8 cellular contexts compared by ENCODE assay signal in the genomic region with DNA sequence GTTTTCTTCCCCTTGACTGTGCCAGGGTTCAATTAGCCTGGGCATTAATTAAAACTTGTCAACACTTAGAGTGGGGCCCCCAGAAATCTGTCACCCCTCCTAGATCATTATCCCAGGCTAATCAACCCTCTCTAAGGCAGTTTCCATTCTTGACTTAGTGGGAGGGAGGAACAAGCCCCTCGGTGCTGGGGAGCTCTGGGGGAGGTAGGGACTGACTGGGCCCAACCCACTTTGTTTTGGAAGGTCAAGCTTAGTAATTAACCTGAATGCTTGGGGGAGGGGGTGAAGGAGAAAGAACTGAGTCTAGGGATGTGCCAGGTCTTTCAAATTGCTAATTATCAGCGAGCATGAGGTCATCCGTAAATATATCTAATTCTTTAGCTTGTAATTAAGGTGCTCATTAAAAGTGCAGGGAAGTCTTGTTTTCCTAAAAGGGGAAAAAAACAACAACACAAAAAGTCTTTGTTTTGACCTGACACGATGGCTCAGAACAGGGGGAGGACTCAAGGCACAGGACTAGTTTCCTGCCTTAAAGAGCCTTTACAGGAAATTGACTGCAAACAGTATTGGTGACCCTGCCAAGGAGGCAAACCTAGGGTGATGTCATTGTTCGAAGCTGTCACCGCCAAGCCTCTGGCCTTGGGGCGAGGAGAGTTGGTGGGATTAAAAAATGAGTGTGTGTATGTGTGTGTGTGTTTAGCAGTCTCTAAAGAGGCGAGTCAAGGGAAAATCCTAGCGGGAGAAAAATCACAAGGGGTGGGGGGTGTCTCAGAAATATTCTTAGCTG. TPM values are rescaled to one million over a fixed set of nuclear protein-coding genes. Genes with fewer than 3 reads are reported as not detected.
DNase-seq lines count a peak whose midpoint lies in the region; ATAC-seq and TF ChIP-seq lines count a peak whose summit lies in the region.

No MANE protein-coding gene starts in this region.

- H3K4me1 ChIP-seq in ovary (ENCODE audit: insufficient read depth) = peaks cover 47% of the 10 kb centered on the region

- TF ChIP-seq EP300 in ovary (IDR thresholded peaks at IDR 0.05) = no peak

- H3K9me3 ChIP-seq in ovary = no peaks in the 10 kb centered on the region

- H3K36me3 Mint-ChIP-seq in activated CD8-positive, alpha-beta T cell treated with anti-CD3 and anti-CD28 coated beads, Interleukin-2, amount 10 ng/mL, durations not matched to agents 7 days and 5 days (ENCODE audit: low read depth) = peaks cover 51% of the 10 kb centered on the region

- H3K4me3 Mint-ChIP-seq in activated CD8-positive, alpha-beta T cell treated with anti-CD3 and anti-CD28 coated beads, Interleukin-2, amount 10 ng/mL, durations not matched to agents 7 days and 5 days = peak overlapping the region; percentile 16

- WGBS in ovary, 3 donors = 23 to 31% (median 24%) methylated on average over 9 of the region's 9 CpGs

- no peaks in the 10 kb centered on the region for H3K36me3 ChIP-seq in ovary

- intact Hi-C loops in ovary (cut with DNase I) = no loop called here

- H3K27me3 ChIP-seq in ovary = no peaks in the 10 kb centered on the region

- no peaks in the 10 kb centered on the region for H3K9me3 Mint-ChIP-seq in activated CD8-positive, alpha-beta T cell treated with anti-CD3 and anti-CD28 coated beads, Interleukin-2, amount 10 ng/mL, durations not matched to agents 7 days and 5 days (ENCODE audit: insufficient read depth)

- TF ChIP-seq CTCF in ovary (IDR thresholded peaks at IDR 0.05) = no peak

- H3K4me3 ChIP-seq in ovary = no peak overlapping the region

- H3K4me1 Mint-ChIP-seq in activated CD8-positive, alpha-beta T cell treated with anti-CD3 and anti-CD28 coated beads, Interleukin-2, amount 10 ng/mL, durations not matched to agents 7 days and 5 days (ENCODE audit: low read depth) = peaks cover 96% of the 10 kb centered on the region

- peak overlapping the region; percentile 82 for H3K27ac Mint-ChIP-seq in activated CD8-positive, alpha-beta T cell treated with anti-CD3 and anti-CD28 coated beads, Interleukin-2, amount 10 ng/mL, durations not matched to agents 7 days and 5 days

- CTCF ChIA-PET in activated CD8-positive, alpha-beta T cell treated with anti-CD3 and anti-CD28 coated beads, Interleukin-2, amount 10 ng/mL, durations not matched to agents 7 days and 5 days (lab: Charles Lee) = interaction anchor here (0.8 to 2.8 kb wide), 5 partner anchors 11 to 264 kb away, joined by 3 to 14 read pairs (median 3); partner anchors contain the start of genes FAM98C and SARS2

- no peaks in the 10 kb centered on the region for H3K27me3 Mint-ChIP-seq in activated CD8-positive, alpha-beta T cell treated with anti-CD3 and anti-CD28 coated beads, Interleukin-2, amount 10 ng/mL, durations not matched to agents 7 days and 5 days (ENCODE audit: low read depth)

- peak overlapping the region; percentile 61 to 66 for H3K27ac ChIP-seq in ovary

- peak; percentile 72 for ATAC-seq in activated CD8-positive, alpha-beta T cell treated with anti-CD3 and anti-CD28 coated beads, Interleukin-2, amount 10 ng/mL, durations not matched to agents 7 days and 5 days

- POLR2A ChIA-PET in activated CD8-positive, alpha-beta T cell treated with anti-CD3 and anti-CD28 coated beads, Interleukin-2, amount 10 ng/mL, durations not matched to agents 7 days and 5 days (lab: Charles Lee) = interaction anchor here (0.6 to 1.1 kb wide), 2 partner anchors 10 to 266 kb away, joined by 3 read pairs; no protein-coding TSS in a partner anchor

- DNase-seq in COLO829 (ENCODE audit: low spot score) (peak; percentile 53), HK-2 (ENCODE audit: unreplicated experiment) (peak; percentile 71), fibroblast of the conjunctiva (ENCODE audit: low read depth) (peak; percentile 61), ovary (peak in 1 of 5 donors; percentile 59), NCI-H1092 (lab: John Stamatoyannopoulos, UW) (no peak), NCI-H146 (lab: John Stamatoyannopoulos, UW) (no peak), NCI-H146 treated with DMSO at 0.1 percent for 48 hours (lab: John Stamatoyannopoulos, UW; ENCODE audit: unreplicated experiment) (no peak)
- DNase-seq in activated CD8-positive, alpha-beta T cell treated with anti-CD3 and anti-CD28 coated beads, Interleukin-2, amount 10 ng/mL, durations not matched to agents 7 days and 5 days = peak; percentile 64

- no peak for TF ChIP-seq POLR2A in ovary (IDR thresholded peaks at IDR 0.05)

RNA-seq across cellular contexts. Expression of gene ACTN4, which starts 19.4 kb away (rescaled TPM):
- 100 to 1,000 TPM; 357 to 373 TPM for total RNA-seq in activated CD8-positive, alpha-beta T cell treated with anti-CD3 and anti-CD28 coated beads, Interleukin-2, amount 10 ng/mL, durations not matched to agents 7 days and 5 days
- total RNA-seq in ovary = 100 to 1,000 TPM; 139 to 419 (median 299) TPM
- 100 to 1,000 TPM; 188 to 458 TPM for polyA plus RNA-seq in ovary

RNA-seq across cellular contexts. Expression of gene EIF3K, which starts 47.9 kb away (rescaled TPM):
- total RNA-seq in activated CD8-positive, alpha-beta T cell treated with anti-CD3 and anti-CD28 coated beads, Interleukin-2, amount 10 ng/mL, durations not matched to agents 7 days and 5 days = 100 to 1,000 TPM; 325 to 352 TPM
- total RNA-seq in ovary = 100 to 1,000 TPM; 247 to 527 (median 267) TPM
- polyA plus RNA-seq in ovary = 100 to 1,000 TPM; 215 to 391 TPM

RNA-seq across cellular contexts. Expression of gene MAP4K1, which starts 49.1 kb away (rescaled TPM):
- 100 to 1,000 TPM; 259 to 269 TPM for total RNA-seq in activated CD8-positive, alpha-beta T cell treated with anti-CD3 and anti-CD28 coated beads, Interleukin-2, amount 10 ng/mL, durations not matched to agents 7 days and 5 days
- 1 to 10 TPM in 6 of 7 donors, under 1 TPM in 1; 0.95 to 6.1 (median 2.6) TPM for total RNA-seq in ovary
- 1 to 10 TPM; 1.0 to 2.6 TPM for polyA plus RNA-seq in ovary

Comparison
In these comparisons a context has a peak if more than half of its experiments do, and no peak if none do; other contexts are left out.
1. DNase-seq: peak in COLO829 (single experiment), HK-2 (single experiment), activated CD8-positive, alpha-beta T cell treated with anti-CD3 and anti-CD28 coated beads, Interleukin-2, amount 10 ng/mL, durations not matched to agents 7 days and 5 days (single experiment) and fibroblast of the conjunctiva (single experiment); none in NCI-H1092 (single experiment), NCI-H146 (single experiment) and NCI-H146 treated with DMSO at 0.1 percent for 48 hours (single experiment).
2. RNA of gene MAP4K1, which starts 49.1 kb away (total RNA-seq): 259 to 269 TPM in activated CD8-positive, alpha-beta T cell treated with anti-CD3 and anti-CD28 coated beads, Interleukin-2, amount 10 ng/mL, durations not matched to agents 7 days and 5 days; 0.95 to 6.1 TPM in ovary; every median in the first group is over 10 times any median in the second.